In genomic region chr1:76784502-76784901, GRCh38 we compare ENCODE assay signal across 28 cellular contexts.
"Had no signal": no experiment of that assay in that cellular context is flagged by ENCODE, and none has a peak within 500 bp of the region (broad histone marks: within the 10 kb centered on the region; RNA-seq: fewer than 3 reads in every experiment).

No MANE protein-coding gene starts in this region.

- H3K4me1 ChIP-seq: colonic mucosa, esophagus muscularis mucosa, esophagus squamous epithelium, foreskin keratinocyte, gastrocnemius medialis, gastroesophageal sphincter, heart left ventricle, heart right ventricle had no signal

- ATAC-seq: effector memory CD8-positive, alpha-beta T cell; esophagus mucosa; foreskin keratinocyte; gastrocnemius medialis; gastroesophageal sphincter; heart left ventricle; heart right ventricle had no signal

- H3K27ac ChIP-seq: colonic mucosa, coronary artery, dorsolateral prefrontal cortex, epithelial cell of prostate, esophagus muscularis mucosa, esophagus squamous epithelium, foreskin keratinocyte, gastrocnemius medialis, gastroesophageal sphincter, heart left ventricle, heart right ventricle had no signal

- DNase-seq: colonic mucosa; cortex of kidney; dermis blood vessel endothelial cell; dorsolateral prefrontal cortex; effector CD4-positive, alpha-beta T cell; effector CD8-positive, alpha-beta T cell; effector memory CD4-positive, alpha-beta T cell; effector memory CD8-positive, alpha-beta T cell; endodermal cell; erythroblast; esophagus squamous epithelium; foreskin fibroblast; foreskin keratinocyte; foreskin melanocyte; gastrocnemius medialis; glutamatergic neuron; head of caudate nucleus; heart left ventricle; heart right ventricle had no signal

- FAIRE-seq: colon, endometrium, endothelial cell of umbilical vein, frontal cortex had no signal

- H3K4me3 ChIP-seq: colonic mucosa, coronary artery, dorsolateral prefrontal cortex, esophagus muscularis mucosa, esophagus squamous epithelium, gastrocnemius medialis, gastroesophageal sphincter, heart left ventricle, heart right ventricle had no signal

- H3K36me3 ChIP-seq: colonic mucosa, esophagus muscularis mucosa, esophagus squamous epithelium, gastrocnemius medialis, gastroesophageal sphincter, heart left ventricle, heart right ventricle had no signal

- H3K27me3 ChIP-seq: colonic mucosa, dorsolateral prefrontal cortex, esophagus muscularis mucosa, esophagus squamous epithelium, foreskin keratinocyte, gastrocnemius medialis, gastroesophageal sphincter, heart left ventricle, heart right ventricle had no signal

- H3K9me3 ChIP-seq: colonic mucosa, esophagus squamous epithelium, gastrocnemius medialis had no signal
